15 cellular contexts compared by ENCODE assay signal in the genomic region with DNA sequence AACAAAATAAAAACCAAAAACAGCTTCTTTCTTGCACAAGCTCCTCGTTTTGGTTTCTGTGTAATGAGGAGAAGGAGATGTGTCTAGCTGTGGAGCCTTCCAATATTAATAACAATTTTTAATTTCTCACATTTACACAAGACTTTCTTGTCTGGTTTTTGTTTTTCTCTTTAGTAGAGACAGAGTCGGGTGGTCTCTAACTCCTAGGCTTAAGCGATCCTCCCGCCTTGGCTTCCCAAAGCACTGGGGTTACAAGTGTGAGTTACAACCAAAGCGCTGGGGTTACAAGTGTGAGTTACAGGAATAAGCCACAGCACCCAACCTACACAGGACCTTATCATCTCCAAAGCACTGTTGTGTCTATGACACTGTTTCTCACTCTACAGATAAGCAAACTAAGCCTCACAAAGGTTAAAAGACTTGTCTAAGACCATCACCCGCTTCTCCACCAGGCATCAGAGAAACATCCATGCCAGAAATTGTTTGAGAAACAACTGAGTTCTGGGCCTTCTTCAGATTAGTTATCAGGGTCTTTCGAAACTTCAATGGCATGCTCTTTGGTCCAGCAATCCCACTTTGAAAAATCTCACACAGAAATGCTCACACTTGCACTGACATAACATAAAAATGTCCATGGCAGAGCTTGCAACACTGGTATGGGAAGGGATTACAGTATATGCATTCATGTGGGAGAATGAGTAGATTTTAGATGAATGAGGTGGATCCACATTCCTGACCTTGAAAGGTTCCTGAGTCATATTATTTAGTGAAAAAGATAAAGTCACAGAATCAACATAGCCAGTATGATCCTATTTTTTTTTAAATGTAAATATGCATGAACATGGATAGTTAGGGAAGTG. TPM values are rescaled to one million over a fixed set of nuclear protein-coding genes. Genes with fewer than 3 reads are reported as not detected.
DNase-seq lines count a peak whose midpoint lies in the region; ATAC-seq, FAIRE-seq and TF ChIP-seq lines count a peak whose summit lies in the region.
"Had no signal": no experiment of that assay in that cellular context is flagged by ENCODE, and none has a peak within 500 bp of the region (broad histone marks: within the 10 kb centered on the region; RNA-seq: fewer than 3 reads in every experiment).

No MANE protein-coding gene starts in this region.

- no peaks in the 10 kb centered on the region for H3K79me2 ChIP-seq in keratinocyte (ENCODE audit: control insufficient read depth, insufficient read depth, low read length)

- peak overlapping the region; percentile 83 for H3K4me2 ChIP-seq in keratinocyte (ENCODE audit: control insufficient read depth, extremely low read depth, insufficient read depth, low read depth, low read length)

- dilution Hi-C loops in keratinocyte (cut with MboI; ENCODE audit: extremely low pct_ligation_motif_present, low sequenced_read_pairs), result no loop called here

- H3K4me1 Mint-ChIP-seq in HFFc6 (ENCODE audit: low read depth) (peaks cover 29% of the 10 kb centered on the region), endodermal cell (peaks cover 19% of the 10 kb centered on the region)
- H3K4me1 Mint-ChIP-seq in activated CD4-positive, alpha-beta T cell treated with anti-CD3 and anti-CD28 coated beads for 36 hours, result peaks cover 18% of the 10 kb centered on the region

- H3K4me1 ChIP-seq in body of pancreas, result peaks cover 89% of the 10 kb centered on the region
- peaks cover 48% of the 10 kb centered on the region for H3K4me1 ChIP-seq in keratinocyte (ENCODE audit: control insufficient read depth, extremely low read depth, insufficient read depth, low read length)
- H3K4me1 ChIP-seq in endodermal cell (ENCODE audit: control insufficient read depth, insufficient read depth, low read length), result peaks cover 7% of the 10 kb centered on the region

- TF ChIP-seq CTCF in AG04449 (IDR thresholded peaks at IDR 0.05; ENCODE audit: insufficient read depth, low read length, missing control alignments) (no peak), HFFc6 (IDR thresholded peaks at IDR 0.05) (no peak), body of pancreas (IDR thresholded peaks at IDR 0.05) (no peak), keratinocyte (optimal IDR thresholded peaks at IDR 0.05 in 1 of 3, IDR thresholded peaks at IDR 0.05 in 1 of 3, conservative IDR thresholded peaks at IDR 0.05 in 1 of 3; ENCODE audit: extremely low read depth in 1 of 3, insufficient read depth in 2 of 3, low read length in 3 of 3) (no peak), endodermal cell (conservative IDR thresholded peaks at IDR 0.05) (no peak)

- CTCF ChIA-PET in AG04449 (lab: Yijun Ruan, JAX), result interaction anchor here (0.7 to 1.9 kb wide), 3 partner anchors 17 to 202 kb away, joined by 4 to 8 read pairs (median 4); no protein-coding TSS in a partner anchor
- CTCF ChIA-PET in activated CD4-positive, alpha-beta T cell treated with anti-CD3 and anti-CD28 coated beads for 36 hours (lab: Charles Lee), result interaction anchor here (0.6 kb wide), 1 partner anchor 509 kb away, joined by 4 read pairs; no protein-coding TSS in a partner anchor

- H3K27ac Mint-ChIP-seq in HFFc6, result no peak overlapping the region; the same call in 1 of the 2 replicates
- H3K27ac Mint-ChIP-seq in activated CD4-positive, alpha-beta T cell treated with anti-CD3 and anti-CD28 coated beads for 36 hours, result no peak overlapping the region
- no peak overlapping the region for H3K27ac Mint-ChIP-seq in endodermal cell
- H3K27ac Mint-ChIP-seq: activated naive CD8-positive, alpha-beta T cell treated with anti-CD3 and anti-CD28 coated beads, Interleukin-2, amount 10 ng/mL, durations not matched to agents 7 days and 5 days had no signal

- intact Hi-C loops in body of pancreas (cut with DNase I), result no loop called here
- intact Hi-C loops in activated CD4-positive, alpha-beta T cell treated with anti-CD3 and anti-CD28 coated beads for 36 hours (cut with DNase I, micrococcal nuclease), result loop anchor here in 1 of 2 experiments (10.0 kb wide), 1 partner anchor 457 kb away; no protein-coding TSS in a partner anchor

- WGBS in body of pancreas, 2 donors, result 57 to 63% methylated on average over 7 of the region's 7 CpGs
- 94 to 97% methylated on average over 4 to 6 of the region's 7 CpGs for WGBS in endodermal cell (ENCODE audit: insufficient coverage in 1 of 2, insufficient read length in 1 of 2), 2 experiments

- no peak overlapping the region for H3K4me3 ChIP-seq in AG04449 (ENCODE audit: low read depth, low read length)
- no peak overlapping the region for H3K4me3 ChIP-seq in body of pancreas
- peak overlapping the region in 1 of 3 experiments; percentile 42 for H3K4me3 ChIP-seq in keratinocyte (ENCODE audit: control insufficient read depth in 2 of 3, extremely low read depth in 1 of 3, insufficient read depth in 2 of 3, low read depth in 1 of 3, low read length in 3 of 3)
- no peak overlapping the region for H3K4me3 ChIP-seq in endodermal cell (ENCODE audit: low read length)

- H3K27ac ChIP-seq in body of pancreas, result peak overlapping the region; percentile 15 to 83 (median 71)
- H3K27ac ChIP-seq in keratinocyte (ENCODE audit: control insufficient read depth, insufficient read depth, low read length), result peak overlapping the region; percentile 59
- no peak overlapping the region for H3K27ac ChIP-seq in endodermal cell (ENCODE audit: low read depth, low read length)

- H3K27me3 ChIP-seq in body of pancreas (no peaks in the 10 kb centered on the region), keratinocyte (ENCODE audit: control insufficient read depth, extremely low read depth, insufficient read depth, low read length) (no peaks in the 10 kb centered on the region), endodermal cell (ENCODE audit: control insufficient read depth, insufficient read depth, low read length, poor library complexity, severe bottlenecking) (peaks cover 28% of the 10 kb centered on the region)

- peaks cover 22% of the 10 kb centered on the region for H3K27me3 Mint-ChIP-seq in HFFc6 (ENCODE audit: insufficient read depth)
- H3K27me3 Mint-ChIP-seq in activated CD4-positive, alpha-beta T cell treated with anti-CD3 and anti-CD28 coated beads for 36 hours, result no peaks in the 10 kb centered on the region
- peaks cover 33% of the 10 kb centered on the region for H3K27me3 Mint-ChIP-seq in endodermal cell (ENCODE audit: insufficient read depth)

- no peak overlapping the region for H3K4me3 Mint-ChIP-seq in HFFc6
- no peak overlapping the region for H3K4me3 Mint-ChIP-seq in activated CD4-positive, alpha-beta T cell treated with anti-CD3 and anti-CD28 coated beads for 36 hours
- no peak overlapping the region for H3K4me3 Mint-ChIP-seq in endodermal cell
- H3K4me3 Mint-ChIP-seq: activated naive CD8-positive, alpha-beta T cell treated with anti-CD3 and anti-CD28 coated beads, Interleukin-2, amount 10 ng/mL, durations not matched to agents 7 days and 5 days had no signal

- peaks cover 2% of the 10 kb centered on the region for H3K9me1 ChIP-seq in keratinocyte (ENCODE audit: control insufficient read depth, extremely low read depth, insufficient read depth, low read length)

- no peak overlapping the region for H2AFZ ChIP-seq in keratinocyte (ENCODE audit: control insufficient read depth, low read length)

- peak; percentile 61 for DNase-seq in AG04449 (ENCODE audit: low read depth, low spot score)
- DNase-seq in HFFc6, result peak; percentile 52
- no peak for DNase-seq in body of pancreas
- no peak for DNase-seq in keratinocyte (ENCODE audit: low read depth, low spot score)
- DNase-seq in activated CD4-positive, alpha-beta T cell treated with anti-CD3 and anti-CD28 coated beads for 36 hours, result no peak
- no peak for DNase-seq in SW480 (ENCODE audit: low spot score)
- DNase-seq in endodermal cell, result no peak
- DNase-seq: activated CD4-positive, CD25-positive, alpha-beta regulatory T cell treated with anti-CD3 and anti-CD28 coated beads, Interleukin-2, amount 50 U/mL, for 72 hours; activated naive CD8-positive, alpha-beta T cell treated with anti-CD3 and anti-CD28 coated beads, Interleukin-2, amount 10 ng/mL, durations not matched to agents 7 days and 5 days; cortex of kidney; midbrain; NCI-H1105 treated with DMSO at 0.1 percent for 48 hours; NCI-H2227 treated with DMSO at 0.1 percent for 48 hours; stimulated activated CD4-positive, alpha-beta T cell treated with anti-CD3 and anti-CD28 coated beads, Interleukin-15, amount 100 ng/mL, for 24 hours had no signal

- H3K36me3 ChIP-seq in body of pancreas (replicated peaks in 1 of 2; ENCODE audit: insufficient read depth in 1 of 2, low read depth in 2 of 2) (no peaks in the 10 kb centered on the region), keratinocyte (ENCODE audit: control insufficient read depth in 2 of 2, extremely low read depth in 1 of 2, insufficient read depth in 2 of 2, low read length in 2 of 2) (no peaks in the 10 kb centered on the region), endodermal cell (ENCODE audit: control insufficient read depth, insufficient read depth, low read length) (no peaks in the 10 kb centered on the region)

- no peaks in the 10 kb centered on the region for H3K9me3 ChIP-seq in body of pancreas
- no peaks in the 10 kb centered on the region for H3K9me3 ChIP-seq in keratinocyte (ENCODE audit: control insufficient read depth, low read depth, low read length)
- peaks cover 9% of the 10 kb centered on the region for H3K9me3 ChIP-seq in endodermal cell (ENCODE audit: control insufficient read depth, low read length)

- H3K9ac ChIP-seq in keratinocyte (ENCODE audit: control insufficient read depth, extremely low read depth, insufficient read depth, low read length) (peak overlapping the region; percentile 43), endodermal cell (ENCODE audit: extremely low read depth, low read length, poor library complexity, severe bottlenecking) (no peak overlapping the region)

- no peak for ATAC-seq in body of pancreas
- ATAC-seq in activated CD4-positive, alpha-beta T cell treated with anti-CD3 and anti-CD28 coated beads for 36 hours, result no peak
- ATAC-seq in HG03280 (IDR thresholded peaks at IDR 0.05; ENCODE audit: unreplicated experiment), result no peak

- no peak for TF ChIP-seq POLR2A in body of pancreas (IDR thresholded peaks at IDR 0.05)

- H4K20me1 ChIP-seq in keratinocyte (ENCODE audit: control insufficient read depth, extremely low read depth, insufficient read depth, low read length), result no peaks in the 10 kb centered on the region

- H3K36me3 Mint-ChIP-seq in HFFc6 (ENCODE audit: low read depth), result no peaks in the 10 kb centered on the region
- peaks cover 9% of the 10 kb centered on the region for H3K36me3 Mint-ChIP-seq in activated CD4-positive, alpha-beta T cell treated with anti-CD3 and anti-CD28 coated beads for 36 hours (ENCODE audit: low read depth)
- H3K36me3 Mint-ChIP-seq in endodermal cell (ENCODE audit: low read depth), result peaks cover 2% of the 10 kb centered on the region

- FAIRE-seq in keratinocyte (lab: Jason Lieb, UNC), result peak; percentile 84

- POLR2A ChIA-PET in AG04449 (lab: Yijun Ruan, JAX), result interaction anchor here (0.7 kb wide), 1 partner anchor 119 kb away, joined by 3 read pairs; no protein-coding TSS in a partner anchor
- POLR2A ChIA-PET in activated CD4-positive, alpha-beta T cell treated with anti-CD3 and anti-CD28 coated beads for 36 hours (lab: Charles Lee), result no interaction called here

- H3K9me3 Mint-ChIP-seq in HFFc6 (no peaks in the 10 kb centered on the region), endodermal cell (peaks cover 6% of the 10 kb centered on the region)
- peaks cover 5% of the 10 kb centered on the region for H3K9me3 Mint-ChIP-seq in activated CD4-positive, alpha-beta T cell treated with anti-CD3 and anti-CD28 coated beads for 36 hours (ENCODE audit: low read depth)

RNA-seq across cellular contexts. Expression of a gene that starts 3.9 kb away (rescaled TPM):
- total RNA-seq in HFFc6 (2021; fragmentation: NEBNext Ultra II Directional; extraction: Animal tissue kit (Norgen Biotek cat#: 25700)), result 1 to 10 TPM in 1 of 6 experiments, under 1 TPM in 5; 0.51 to 1.3 (median 0.59) TPM
- total RNA-seq in body of pancreas (10 to 100 TPM; 27.0 to 40.2 TPM), endodermal cell (10 to 100 TPM in 1 of 2 donors, 1 to 10 TPM in 1; 9.7 to 13.6 TPM)
- 11.8 to 16.8 TPM (median 13.7 TPM) in 3 replicates for polyA plus RNA-seq in keratinocyte
- 5.5 TPM for polyA plus RNA-seq in keratinocyte (2011; ENCODE audit: low read depth)
- 13.0 and 15.7 TPM in 2 replicates for polyA plus RNA-seq in keratinocyte (2011; cell fraction: cytosol; rRNA removed)
- polyA plus RNA-seq in keratinocyte (2011; cell fraction: nucleus; rRNA removed), result 28.8 and 29.8 TPM in 2 replicates
- polyA plus RNA-seq in keratinocyte (2012; ENCODE audit: low replicate concordance), result 2.9 and 11.8 TPM in 2 replicates
- 11.7 to 17.1 TPM (median 13.6 TPM) in 3 replicates for polyA minus RNA-seq in keratinocyte
- 11.1 TPM for polyA minus RNA-seq in keratinocyte (2011; cell fraction: cytosol; rRNA and poly(A)+ RNA removed)
- polyA minus RNA-seq in keratinocyte (2011; cell fraction: nucleus; rRNA and poly(A)+ RNA removed), result 14.1 and 17.6 TPM in 2 replicates
- 1 to 10 TPM; 5.4 to 6.0 TPM for total RNA-seq in activated CD4-positive, alpha-beta T cell treated with anti-CD3 and anti-CD28 coated beads for 36 hours
- polyA plus RNA-seq in endodermal cell (2013, experiment 1 of 2), result 64.2 TPM
- polyA plus RNA-seq in endodermal cell (2013, experiment 2 of 2), result 65.0 TPM

RNA-seq across cellular contexts. Expression of a gene that starts 56.8 kb away (rescaled TPM):
- total RNA-seq in HFFc6 (2021; fragmentation: NEBNext Ultra II Directional; extraction: Animal tissue kit (Norgen Biotek cat#: 25700)), result 10 to 100 TPM; 33.5 to 38.0 (median 36.0) TPM
- 10 to 100 TPM; 18.9 to 47.5 TPM for total RNA-seq in body of pancreas
- polyA plus RNA-seq in keratinocyte, result 21.9 to 33.1 TPM (median 31.1 TPM) in 3 replicates
- polyA plus RNA-seq in keratinocyte (2011; ENCODE audit: low read depth), result 10.5 TPM
- polyA plus RNA-seq in keratinocyte (2011; cell fraction: cytosol; rRNA removed), result 18.5 and 27.3 TPM in 2 replicates
- polyA plus RNA-seq in keratinocyte (2011; cell fraction: nucleus; rRNA removed), result 58.8 and 67.5 TPM in 2 replicates
- 13.2 and 18.5 TPM in 2 replicates for polyA plus RNA-seq in keratinocyte (2012; ENCODE audit: low replicate concordance)
- polyA minus RNA-seq in keratinocyte, result 39.2 to 82.0 TPM (median 43.8 TPM) in 3 replicates
- polyA minus RNA-seq in keratinocyte (2011; cell fraction: cytosol; rRNA and poly(A)+ RNA removed), result 49.3 TPM
- 25.0 and 25.1 TPM in 2 replicates for polyA minus RNA-seq in keratinocyte (2011; cell fraction: nucleus; rRNA and poly(A)+ RNA removed)
- total RNA-seq in activated CD4-positive, alpha-beta T cell treated with anti-CD3 and anti-CD28 coated beads for 36 hours, result 10 to 100 TPM; 32.3 to 45.8 TPM
- 10 to 100 TPM; 55.1 to 70.5 TPM for total RNA-seq in endodermal cell
- polyA plus RNA-seq in endodermal cell (2013, experiment 1 of 2), result 48.4 TPM
- 40.6 TPM for polyA plus RNA-seq in endodermal cell (2013, experiment 2 of 2)

Comparison
In these comparisons a context has a peak if more than half of its experiments do, and no peak if none do; other contexts are left out.
1. DNase-seq: peak in AG04449 (single experiment) and HFFc6 (single experiment); none in body of pancreas (0 of 4), keratinocyte (single experiment), activated CD4-positive, alpha-beta T cell treated with anti-CD3 and anti-CD28 coated beads for 36 hours (single experiment), SW480 (single experiment) and endodermal cell (single experiment).